In genomic region chr3:58168498-58168897, GRCh38 we compare ENCODE assay signal across 14 cellular contexts. TPM values are rescaled to one million over a fixed set of nuclear protein-coding genes. Genes with fewer than 3 reads are reported as not detected.
"Had no signal": no experiment of that assay in that cellular context is flagged by ENCODE, and none has a peak within 500 bp of the region (broad histone marks: within the 10 kb centered on the region; RNA-seq: fewer than 3 reads in every experiment).

No MANE protein-coding gene starts in this region.

- H3K27me3 ChIP-seq: tibial artery had no signal

- ATAC-seq: activated CD8-positive, alpha-beta T cell treated with anti-CD3 and anti-CD28 coated beads, Interleukin-2, amount 10 ng/mL, durations not matched to agents 7 days and 5 days; left colon; mucosa of descending colon; natural killer cell; WTC11 had no signal

- DNase-seq: activated CD4-positive, alpha-beta T cell treated with anti-CD3 and anti-CD28 coated beads for 48 hours; activated CD8-positive, alpha-beta memory T cell treated with anti-CD3 and anti-CD28 coated beads, Interleukin-2, amount 50 U/mL, for 48 hours; activated CD8-positive, alpha-beta T cell treated with anti-CD3 and anti-CD28 coated beads, Interleukin-2, amount 10 ng/mL, durations not matched to agents 7 days and 5 days; activated naive CD4-positive, alpha-beta T cell; aorta; foreskin melanocyte; hippocampal formation; left colon; mucosa of descending colon; natural killer cell; stimulated activated CD4-positive, alpha-beta T cell treated with anti-CD3 and anti-CD28 coated beads, Interleukin-4, amount 100 ng/mL, for 4 hours; T-helper 1 cell; tibial artery had no signal

- H3K9me3 ChIP-seq: mucosa of descending colon, tibial artery had no signal

- H3K4me3 ChIP-seq: mucosa of descending colon, tibial artery had no signal

RNA-seq across cellular contexts. Expression of gene DNASE1L3, which starts 42.3 kb away (rescaled TPM):
- total RNA-seq: activated CD8-positive, alpha-beta T cell treated with anti-CD3 and anti-CD28 coated beads, Interleukin-2, amount 10 ng/mL, durations not matched to agents 7 days and 5 days; WTC11 had no signal
